Comparison of ENCODE assay signal across 1 cellular context in the genomic region with DNA sequence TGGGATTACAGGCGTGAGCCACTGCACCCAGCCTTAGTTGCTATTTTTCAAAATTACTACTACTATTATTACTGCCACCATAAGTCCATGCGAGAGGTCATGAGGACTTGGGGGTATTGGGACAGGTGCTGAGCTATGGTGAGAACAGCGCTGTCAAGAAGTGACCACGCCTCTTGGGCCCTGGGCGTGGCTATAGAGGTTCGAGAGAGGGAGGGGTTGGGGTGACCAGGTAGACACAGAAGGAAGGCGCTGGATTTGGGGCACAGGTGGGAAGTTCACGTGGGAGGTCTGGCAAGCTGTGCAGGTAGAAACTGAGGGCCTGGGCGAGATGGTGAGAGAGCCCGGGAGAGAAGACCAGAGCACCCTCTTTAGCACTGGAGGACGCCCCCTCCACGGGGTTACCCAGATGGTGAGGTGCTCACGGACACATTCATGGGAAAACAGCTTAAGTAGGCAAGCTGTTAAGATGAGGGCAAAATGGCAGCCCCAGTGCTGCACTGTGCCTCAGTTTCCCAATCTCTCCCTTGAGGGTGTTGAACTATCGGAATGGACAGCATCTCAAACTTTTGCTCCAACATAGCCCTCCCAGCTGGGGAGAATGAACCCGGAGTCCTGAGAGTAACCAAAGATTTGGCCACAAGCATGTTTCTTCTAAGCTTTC.
TF ChIP-seq lines count a peak whose summit lies in the region.

No MANE protein-coding gene starts in this region.

TF ChIP-seq in WTC11, 78 proteins besides CTCF, POLR2A, EP300 and RAD21 (continued from another document):
- TF ChIP-seq NR3C1 (CRISPR knock-in tag; conservative IDR thresholded peaks at IDR 0.05; ENCODE audit: low read depth) (no peak), FOXP4 (CRISPR knock-in tag; IDR thresholded peaks at IDR 0.05) (no peak), ESRRA (CRISPR knock-in tag; IDR thresholded peaks at IDR 0.05; ENCODE audit: borderline replicate concordance) (no peak), ZNF317 (CRISPR knock-in tag; IDR thresholded peaks at IDR 0.05; ENCODE audit: borderline replicate concordance, low read depth) (no peak), FOXJ3 (CRISPR knock-in tag; IDR thresholded peaks at IDR 0.05; ENCODE audit: borderline replicate concordance) (no peak), GABPB1 (CRISPR knock-in tag; IDR thresholded peaks at IDR 0.05) (no peak), E2F1 (CRISPR knock-in tag; IDR thresholded peaks at IDR 0.05) (no peak), FOXK1 (CRISPR knock-in tag; IDR thresholded peaks at IDR 0.05) (no peak), STAT6 (CRISPR knock-in tag; conservative IDR thresholded peaks at IDR 0.05; ENCODE audit: low read depth) (no peak), ATF1 (CRISPR knock-in tag; IDR thresholded peaks at IDR 0.05) (no peak), ETV6 (CRISPR knock-in tag; IDR thresholded peaks at IDR 0.05) (no peak), E2F4 (CRISPR knock-in tag; IDR thresholded peaks at IDR 0.05; ENCODE audit: borderline replicate concordance, low read depth) (no peak)
- TF ChIP-seq, protein P1, sequence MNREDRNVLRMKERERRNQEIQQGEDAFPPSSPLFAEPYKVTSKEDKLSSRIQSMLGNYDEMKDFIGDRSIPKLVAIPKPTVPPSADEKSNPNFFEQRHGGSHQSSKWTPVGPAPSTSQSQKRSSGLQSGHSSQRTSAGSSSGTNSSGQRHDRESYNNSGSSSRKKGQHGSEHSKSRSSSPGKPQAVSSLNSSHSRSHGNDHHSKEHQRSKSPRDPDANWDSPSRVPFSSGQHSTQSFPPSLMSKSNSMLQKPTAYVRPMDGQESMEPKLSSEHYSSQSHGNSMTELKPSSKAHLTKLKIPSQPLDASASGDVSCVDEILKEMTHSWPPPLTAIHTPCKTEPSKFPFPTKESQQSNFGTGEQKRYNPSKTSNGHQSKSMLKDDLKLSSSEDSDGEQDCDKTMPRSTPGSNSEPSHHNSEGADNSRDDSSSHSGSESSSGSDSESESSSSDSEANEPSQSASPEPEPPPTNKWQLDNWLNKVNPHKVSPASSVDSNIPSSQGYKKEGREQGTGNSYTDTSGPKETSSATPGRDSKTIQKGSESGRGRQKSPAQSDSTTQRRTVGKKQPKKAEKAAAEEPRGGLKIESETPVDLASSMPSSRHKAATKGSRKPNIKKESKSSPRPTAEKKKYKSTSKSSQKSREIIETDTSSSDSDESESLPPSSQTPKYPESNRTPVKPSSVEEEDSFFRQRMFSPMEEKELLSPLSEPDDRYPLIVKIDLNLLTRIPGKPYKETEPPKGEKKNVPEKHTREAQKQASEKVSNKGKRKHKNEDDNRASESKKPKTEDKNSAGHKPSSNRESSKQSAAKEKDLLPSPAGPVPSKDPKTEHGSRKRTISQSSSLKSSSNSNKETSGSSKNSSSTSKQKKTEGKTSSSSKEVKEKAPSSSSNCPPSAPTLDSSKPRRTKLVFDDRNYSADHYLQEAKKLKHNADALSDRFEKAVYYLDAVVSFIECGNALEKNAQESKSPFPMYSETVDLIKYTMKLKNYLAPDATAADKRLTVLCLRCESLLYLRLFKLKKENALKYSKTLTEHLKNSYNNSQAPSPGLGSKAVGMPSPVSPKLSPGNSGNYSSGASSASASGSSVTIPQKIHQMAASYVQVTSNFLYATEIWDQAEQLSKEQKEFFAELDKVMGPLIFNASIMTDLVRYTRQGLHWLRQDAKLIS (CRISPR knock-in tag; IDR thresholded peaks at IDR 0.05; ENCODE audit: borderline replicate concordance), result no peak
- TF ChIP-seq, protein P2, sequence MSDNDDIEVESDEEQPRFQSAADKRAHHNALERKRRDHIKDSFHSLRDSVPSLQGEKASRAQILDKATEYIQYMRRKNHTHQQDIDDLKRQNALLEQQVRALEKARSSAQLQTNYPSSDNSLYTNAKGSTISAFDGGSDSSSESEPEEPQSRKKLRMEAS (CRISPR knock-in tag; IDR thresholded peaks at IDR 0.05), result no peak
- TF ChIP-seq, protein P3, sequence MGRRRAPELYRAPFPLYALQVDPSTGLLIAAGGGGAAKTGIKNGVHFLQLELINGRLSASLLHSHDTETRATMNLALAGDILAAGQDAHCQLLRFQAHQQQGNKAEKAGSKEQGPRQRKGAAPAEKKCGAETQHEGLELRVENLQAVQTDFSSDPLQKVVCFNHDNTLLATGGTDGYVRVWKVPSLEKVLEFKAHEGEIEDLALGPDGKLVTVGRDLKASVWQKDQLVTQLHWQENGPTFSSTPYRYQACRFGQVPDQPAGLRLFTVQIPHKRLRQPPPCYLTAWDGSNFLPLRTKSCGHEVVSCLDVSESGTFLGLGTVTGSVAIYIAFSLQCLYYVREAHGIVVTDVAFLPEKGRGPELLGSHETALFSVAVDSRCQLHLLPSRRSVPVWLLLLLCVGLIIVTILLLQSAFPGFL (CRISPR knock-in tag; IDR thresholded peaks at IDR 0.05; ENCODE audit: borderline replicate concordance), result no peak
